In the genomic region with DNA sequence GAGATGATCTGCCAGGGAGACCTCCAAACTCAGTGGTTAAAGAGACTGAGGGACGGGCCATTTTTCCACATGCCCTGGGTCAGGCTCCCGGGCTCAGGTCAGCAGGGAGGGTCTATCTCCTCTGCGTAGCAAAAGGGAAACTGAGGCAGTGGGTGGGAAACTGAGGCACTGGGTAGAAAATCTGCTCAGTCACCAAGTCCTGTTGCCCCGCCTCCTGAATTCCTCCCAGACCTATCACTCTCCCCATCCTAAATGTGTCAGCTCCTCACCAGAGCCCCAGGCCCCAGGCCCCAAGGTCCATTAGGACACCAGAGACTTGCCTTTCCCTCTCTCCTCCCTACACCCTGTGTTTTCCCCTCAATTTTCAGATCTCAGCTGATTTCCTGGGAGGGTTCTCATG, we compare ENCODE assay signal across 13 cellular contexts. TPM values are rescaled to one million over a fixed set of nuclear protein-coding genes. Genes with fewer than 3 reads are reported as not detected.
A peak's percentile ranks its signal among the peaks of the same experiment; 100 is the strongest.
DNase-seq lines count a peak whose midpoint lies in the region; ATAC-seq and TF ChIP-seq lines count a peak whose summit lies in the region.
"Had no signal": no experiment of that assay in that cellular context is flagged by ENCODE, and none has a peak within 500 bp of the region (broad histone marks: within the 10 kb centered on the region; RNA-seq: fewer than 3 reads in every experiment).

No MANE protein-coding gene starts in this region.

- peak overlapping the region; percentile 79 for H3K4me3 Mint-ChIP-seq in natural killer cell treated with Interleukin-12 subunit alpha and Interleukin-12 subunit beta and Interleukin-15 and Interleukin-18, amount 100 ng/mL, for 72 hours

- H3K27ac Mint-ChIP-seq in activated naive CD4-positive, alpha-beta T cell treated with anti-CD3 and anti-CD28 coated beads, Interleukin-2, amount 50 U/mL, for 72 hours = peak overlapping the region; percentile 45 to 87
- H3K27ac Mint-ChIP-seq in natural killer cell treated with Interleukin-12 subunit alpha and Interleukin-12 subunit beta and Interleukin-15 and Interleukin-18, amount 100 ng/mL, for 72 hours = peak overlapping the region; percentile 68 to 86

- peaks cover 25 to 27% of the 10 kb centered on the region in 2 donors for H3K4me1 Mint-ChIP-seq in natural killer cell treated with Interleukin-12 subunit alpha and Interleukin-12 subunit beta and Interleukin-15 and Interleukin-18, amount 100 ng/mL, for 72 hours (ENCODE audit: low read depth in 2 of 2)

- H2AFZ ChIP-seq in Karpas-422 (ENCODE audit: low read length) = no peak overlapping the region
- H2AFZ ChIP-seq: parathyroid adenoma had no signal

- H3K4me2 ChIP-seq in Karpas-422 (ENCODE audit: low read depth, low read length, poor library complexity, severe bottlenecking) = peak overlapping the region; percentile 76

- no peaks in the 10 kb centered on the region for H3K9me3 Mint-ChIP-seq in activated naive CD4-positive, alpha-beta T cell treated with anti-CD3 and anti-CD28 coated beads, Interleukin-2, amount 50 U/mL, for 72 hours
- H3K9me3 Mint-ChIP-seq in natural killer cell treated with Interleukin-12 subunit alpha and Interleukin-12 subunit beta and Interleukin-15 and Interleukin-18, amount 100 ng/mL, for 72 hours = no peaks in the 10 kb centered on the region

- no peaks in the 10 kb centered on the region for H3K9me3 ChIP-seq in Karpas-422 (ENCODE audit: low read length)
- H3K9me3 ChIP-seq: thyroid gland had no signal

- ATAC-seq in activated naive CD4-positive, alpha-beta T cell treated with anti-CD3 and anti-CD28 coated beads, Interleukin-2, amount 50 U/mL, for 72 hours = no peak
- ATAC-seq in natural killer cell treated with Interleukin-12 subunit alpha and Interleukin-12 subunit beta and Interleukin-15 and Interleukin-18, amount 100 ng/mL, for 72 hours = no peak
- ATAC-seq in GM21423 (IDR thresholded peaks at IDR 0.05; ENCODE audit: unreplicated experiment) (no peak), HG03025 (IDR thresholded peaks at IDR 0.05; ENCODE audit: low FRiP score, unreplicated experiment) (no peak)

- peak overlapping the region; percentile 91 for H3K27ac ChIP-seq in C4-2B
- H3K27ac ChIP-seq in Karpas-422 (ENCODE audit: low read length) = no peak overlapping the region
- H3K27ac ChIP-seq: HL-60, parathyroid adenoma, thyroid gland had no signal

- H3K27me3 Mint-ChIP-seq in natural killer cell treated with Interleukin-12 subunit alpha and Interleukin-12 subunit beta and Interleukin-15 and Interleukin-18, amount 100 ng/mL, for 72 hours = no peaks in the 10 kb centered on the region

- no peak overlapping the region for H3K4me3 ChIP-seq in Karpas-422 (ENCODE audit: low read length)
- H3K4me3 ChIP-seq: thyroid gland had no signal

- H3K4me1 ChIP-seq in Karpas-422 (ENCODE audit: low read length) = peaks cover 25% of the 10 kb centered on the region

- H3K27me3 ChIP-seq in Karpas-422 (ENCODE audit: low read length) = no peaks in the 10 kb centered on the region
- H3K27me3 ChIP-seq: thyroid gland had no signal

- TF ChIP-seq CTCF in C4-2B (conservative IDR thresholded peaks at IDR 0.05) = no peak

- DNase-seq in Karpas-422 = no peak
- DNase-seq in activated naive CD4-positive, alpha-beta T cell treated with anti-CD3 and anti-CD28 coated beads, Interleukin-2, amount 50 U/mL, for 72 hours (ENCODE audit: low spot score in 2 of 2) = peak; percentile 0 to 48
- no peak for DNase-seq in natural killer cell treated with Interleukin-12 subunit alpha and Interleukin-12 subunit beta and Interleukin-15 and Interleukin-18, amount 100 ng/mL, for 72 hours (ENCODE audit: low spot score)
- no peak for DNase-seq in kidney tubule cell (ENCODE audit: low spot score)
- no peak for DNase-seq in SKM-1 treated with dmso at 0.1 percent for 144 hours (lab: John Stamatoyannopoulos, UW; ENCODE audit: unreplicated experiment)
- DNase-seq: COR-L47, NCI-H526 treated with DMSO at 0.1 percent for 48 hours, thyroid gland had no signal

- H3K36me3 ChIP-seq in Karpas-422 (ENCODE audit: insufficient read depth, low read length) = 0 out of 2 replicates have a peak, but pooled peaks cover 7% of the 10 kb centered on the region

- H3K9me2 ChIP-seq in Karpas-422 (replicated peaks; ENCODE audit: insufficient read depth, low read length) = no peaks in the 10 kb centered on the region

- peaks cover 29% of the 10 kb centered on the region for H3K79me2 ChIP-seq in Karpas-422 (ENCODE audit: low read length)
- H3K79me2 ChIP-seq: parathyroid adenoma had no signal

- H4K20me1 ChIP-seq in Karpas-422 (ENCODE audit: insufficient read depth, low read depth, low read length) = peaks cover 12% of the 10 kb centered on the region; the same call in 1 of the 2 replicates

- H3K9ac ChIP-seq in Karpas-422 (ENCODE audit: low read length) = no peak overlapping the region
- H3K9ac ChIP-seq: parathyroid adenoma had no signal

- peaks cover 9 to 20% of the 10 kb centered on the region in 2 donors for H3K36me3 Mint-ChIP-seq in activated naive CD4-positive, alpha-beta T cell treated with anti-CD3 and anti-CD28 coated beads, Interleukin-2, amount 50 U/mL, for 72 hours
- H3K36me3 Mint-ChIP-seq in natural killer cell treated with Interleukin-12 subunit alpha and Interleukin-12 subunit beta and Interleukin-15 and Interleukin-18, amount 100 ng/mL, for 72 hours = no peaks in the 10 kb centered on the region

RNA-seq across cellular contexts. Expression of gene CD320, which starts 2.4 kb away (rescaled TPM):
- 16.0 and 29.4 TPM in 2 replicates for total RNA-seq in Karpas-422 (2014; rRNA removed; shearing (Covaris generic); ENCODE audit: low replicate concordance)
- 10 to 100 TPM; 46.1 to 49.7 TPM for total RNA-seq in activated naive CD4-positive, alpha-beta T cell treated with anti-CD3 and anti-CD28 coated beads, Interleukin-2, amount 50 U/mL, for 72 hours
- 100 to 1,000 TPM in 1 of 2 donors, 10 to 100 TPM in 1; 45.2 to 110 TPM for total RNA-seq in natural killer cell treated with Interleukin-12 subunit alpha and Interleukin-12 subunit beta and Interleukin-15 and Interleukin-18, amount 100 ng/mL, for 72 hours

RNA-seq across cellular contexts. Expression of gene NDUFA7, which starts 15.4 kb away (rescaled TPM):
- 85.1 and 94.9 TPM in 2 replicates for total RNA-seq in Karpas-422 (2014; rRNA removed; shearing (Covaris generic); ENCODE audit: low replicate concordance)
- 10 to 100 TPM; 54.5 to 73.1 TPM for total RNA-seq in activated naive CD4-positive, alpha-beta T cell treated with anti-CD3 and anti-CD28 coated beads, Interleukin-2, amount 50 U/mL, for 72 hours
- total RNA-seq in natural killer cell treated with Interleukin-12 subunit alpha and Interleukin-12 subunit beta and Interleukin-15 and Interleukin-18, amount 100 ng/mL, for 72 hours = 10 to 100 TPM; 31.2 to 42.2 TPM

RNA-seq across cellular contexts. Expression of gene RPS28, which starts 15.5 kb away (rescaled TPM):
- 1,155 and 2,638 TPM in 2 replicates for total RNA-seq in Karpas-422 (2014; rRNA removed; shearing (Covaris generic); ENCODE audit: low replicate concordance)
- total RNA-seq in activated naive CD4-positive, alpha-beta T cell treated with anti-CD3 and anti-CD28 coated beads, Interleukin-2, amount 50 U/mL, for 72 hours = 1,000 to 10,000 TPM; 2,643 to 2,829 TPM
- total RNA-seq in natural killer cell treated with Interleukin-12 subunit alpha and Interleukin-12 subunit beta and Interleukin-15 and Interleukin-18, amount 100 ng/mL, for 72 hours = 1,000 to 10,000 TPM; 1,268 to 1,635 TPM

RNA-seq across cellular contexts. Expression of gene KANK3, which starts 37.3 kb away (rescaled TPM):
- total RNA-seq in Karpas-422 (2014; rRNA removed; shearing (Covaris generic); ENCODE audit: low replicate concordance) = 1.2 TPM in 1 of 2 replicates, not detected in the other
- total RNA-seq in activated naive CD4-positive, alpha-beta T cell treated with anti-CD3 and anti-CD28 coated beads, Interleukin-2, amount 50 U/mL, for 72 hours = 1 to 10 TPM; 1.5 to 1.7 TPM
- 1 to 10 TPM; 1.5 to 4.4 TPM for total RNA-seq in natural killer cell treated with Interleukin-12 subunit alpha and Interleukin-12 subunit beta and Interleukin-15 and Interleukin-18, amount 100 ng/mL, for 72 hours

RNA-seq across cellular contexts. Expression of gene ANGPTL4, which starts 58.2 kb away (rescaled TPM):
- total RNA-seq in Karpas-422 (2014; rRNA removed; shearing (Covaris generic); ENCODE audit: low replicate concordance) = not detected in 2 replicates
- total RNA-seq in activated naive CD4-positive, alpha-beta T cell treated with anti-CD3 and anti-CD28 coated beads, Interleukin-2, amount 50 U/mL, for 72 hours = 1 to 10 TPM in 1 of 2 donors, not detected in 1; 9.5 TPM
- total RNA-seq in natural killer cell treated with Interleukin-12 subunit alpha and Interleukin-12 subunit beta and Interleukin-15 and Interleukin-18, amount 100 ng/mL, for 72 hours = 1 to 10 TPM in 1 of 2 donors, not detected in 1; 1.8 TPM

Comparison
In these comparisons a context has a peak if more than half of its experiments do, and no peak if none do; other contexts are left out.
1. DNase-seq: peak in activated naive CD4-positive, alpha-beta T cell treated with anti-CD3 and anti-CD28 coated beads, Interleukin-2, amount 50 U/mL, for 72 hours (2 of 2); none in Karpas-422 (single experiment), natural killer cell treated with Interleukin-12 subunit alpha and Interleukin-12 subunit beta and Interleukin-15 and Interleukin-18, amount 100 ng/mL, for 72 hours (single experiment), kidney tubule cell (single experiment) and SKM-1 treated with dmso at 0.1 percent for 144 hours (single experiment).